Comparison of ENCODE assay signal across 8 cellular contexts in the genomic region with DNA sequence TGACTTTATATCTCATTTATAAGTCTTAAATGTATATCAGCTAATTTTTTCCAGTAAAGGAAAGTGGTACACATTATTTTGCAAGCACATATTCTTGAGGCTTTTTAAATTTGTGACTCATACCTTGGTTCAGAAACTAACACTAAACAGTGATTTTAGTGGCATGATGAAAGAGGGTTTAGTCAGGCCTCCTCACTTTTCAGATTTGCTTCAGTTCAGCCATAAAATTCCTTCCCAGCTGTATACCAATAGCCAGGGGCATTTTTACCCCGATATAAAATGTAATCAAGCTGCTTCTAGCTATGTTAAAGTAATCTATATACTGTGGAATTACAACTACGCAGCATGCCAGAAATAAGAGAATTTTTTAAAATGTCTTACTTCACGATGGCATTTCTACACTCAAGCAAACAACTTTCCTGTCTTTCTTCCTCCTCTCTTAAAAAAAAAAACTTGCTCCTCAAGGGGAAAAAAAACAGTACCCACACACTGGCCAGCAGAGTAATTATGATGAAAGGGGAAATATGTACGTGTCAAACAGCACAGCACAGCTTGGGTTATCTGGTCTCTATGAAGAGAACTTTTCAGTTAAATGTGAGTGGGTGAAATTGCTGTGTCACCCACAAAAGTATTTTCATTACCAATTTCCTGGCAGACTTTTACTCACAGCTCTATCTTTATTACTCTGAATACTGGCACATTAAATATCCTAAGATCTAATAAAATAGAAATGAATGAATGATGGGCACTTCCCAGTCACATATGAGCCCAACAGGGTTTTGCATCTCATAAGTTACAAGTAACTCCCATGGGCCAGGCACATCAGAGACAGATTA.
DNase-seq lines count a peak whose midpoint lies in the region; ATAC-seq, FAIRE-seq and TF ChIP-seq lines count a peak whose summit lies in the region.

No MANE protein-coding gene starts in this region.

- H3K9me3 ChIP-seq in small intestine (ENCODE audit: control insufficient read depth, low read depth) (no peaks in the 10 kb centered on the region), BE2C (no peaks in the 10 kb centered on the region)

- no peak for TF ChIP-seq CTCF in BE2C (IDR thresholded peaks at IDR 0.05; ENCODE audit: low read depth, low read length)

- FAIRE-seq in small intestine (lab: Jason Lieb, UNC), result no peak

- H3K4me1 ChIP-seq in small intestine (ENCODE audit: control insufficient read depth in 2 of 2, insufficient read depth in 1 of 2, low read depth in 1 of 2, low read length in 1 of 2), result no peaks in the 10 kb centered on the region
- no peaks in the 10 kb centered on the region for H3K4me1 ChIP-seq in BE2C

- WGBS in small intestine, 3 donors, result 54 to 69% (median 59%) methylated on average over 4 of the region's 4 CpGs

- H3K4me3 ChIP-seq in small intestine (ENCODE audit: low read depth in 1 of 2, low read length in 2 of 2) (no peak overlapping the region), BE2C (ENCODE audit: low read depth, low read length) (no peak overlapping the region)

- H3K36me3 ChIP-seq in small intestine (ENCODE audit: control insufficient read depth in 2 of 2, insufficient read depth in 2 of 2, low read length in 2 of 2) (no peaks in the 10 kb centered on the region), BE2C (no peaks in the 10 kb centered on the region)

- ATAC-seq in GM19023 (IDR thresholded peaks at IDR 0.05; ENCODE audit: unreplicated experiment), result peak; percentile 74
- peak; percentile 72 for ATAC-seq in HG03066 (IDR thresholded peaks at IDR 0.05; ENCODE audit: low read depth, unreplicated experiment)
- ATAC-seq in sciatic nerve, result peak; percentile 71
- ATAC-seq in HG03159 (IDR thresholded peaks at IDR 0.05; ENCODE audit: unreplicated experiment), result no peak

- no peaks in the 10 kb centered on the region for H3K27me3 ChIP-seq in small intestine (ENCODE audit: control insufficient read depth in 2 of 2, insufficient read depth in 2 of 2, low read length in 2 of 2)
- no peaks in the 10 kb centered on the region for H3K27me3 ChIP-seq in BE2C

- intact Hi-C loops in sciatic nerve (cut with DNase I), result no loop called here

- no peak overlapping the region for H3K27ac ChIP-seq in small intestine (ENCODE audit: low read depth in 1 of 2, low read length in 1 of 2)

- DNase-seq in amniotic epithelial cell (ENCODE audit: low read depth) (peak; percentile 94), sciatic nerve (ENCODE audit: low spot score) (no peak), small intestine (no peak), BE2C (no peak), NCI-H2029 (lab: John Stamatoyannopoulos, UW) (no peak)
